17 cellular contexts compared by ENCODE assay signal in the genomic region with DNA sequence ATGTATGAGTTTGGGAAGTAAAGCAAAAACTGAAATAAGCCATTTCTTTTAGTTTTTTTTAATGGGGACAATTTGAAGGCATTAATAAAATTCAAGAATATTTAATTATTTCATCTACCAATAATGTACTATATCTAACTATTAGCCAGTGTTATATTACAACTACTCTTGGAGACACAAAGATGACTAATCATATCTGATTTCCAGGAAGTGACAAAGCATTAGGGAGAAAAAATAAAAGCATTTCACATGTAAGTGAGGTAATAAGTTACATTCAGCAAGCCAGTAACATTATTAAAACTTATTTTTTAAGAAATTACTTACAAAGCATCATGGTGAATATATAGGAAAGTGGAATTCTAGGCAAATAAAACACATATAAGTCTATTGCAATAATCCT.
DNase-seq lines count a peak whose midpoint lies in the region; ATAC-seq, FAIRE-seq and TF ChIP-seq lines count a peak whose summit lies in the region.
"Had no signal": no experiment of that assay in that cellular context is flagged by ENCODE, and none has a peak within 500 bp of the region (broad histone marks: within the 10 kb centered on the region; RNA-seq: fewer than 3 reads in every experiment).

No MANE protein-coding gene starts in this region.

- H3K9me2 ChIP-seq in OCI-LY7 (ENCODE audit: insufficient read depth, low read length), result no peaks in the 10 kb centered on the region

- intact Hi-C loops in OCI-LY7 (cut with micrococcal nuclease; ENCODE audit: unreplicated experiment), result no loop called here

- H2AFZ ChIP-seq in OCI-LY7 (ENCODE audit: low read length), result no peak overlapping the region

- POLR2A ChIA-PET in OCI-LY7 (lab: Charles Lee), result no interaction called here

- H3K27me3 ChIP-seq in small intestine (ENCODE audit: control insufficient read depth in 2 of 2, insufficient read depth in 2 of 2, low read length in 2 of 2), result no peaks in the 10 kb centered on the region
- H3K27me3 ChIP-seq: BE2C had no signal

- H3K4me2 ChIP-seq in OCI-LY7 (ENCODE audit: low read length), result no peak overlapping the region

- no peak for ATAC-seq in HG03159 (IDR thresholded peaks at IDR 0.05; ENCODE audit: unreplicated experiment)
- ATAC-seq: activated CD4-positive, CD25-positive, alpha-beta regulatory T cell treated with anti-CD3 and anti-CD28 coated beads, Interleukin-2, amount 50 U/mL, for 24 hours; esophagus mucosa; right cardiac atrium; T-cell had no signal

- FAIRE-seq in RCC 7860 (lab: Jason Lieb, UNC) (peak; percentile 67), small intestine (lab: Jason Lieb, UNC) (no peak)

- no peaks in the 10 kb centered on the region for H3K79me2 ChIP-seq in OCI-LY7 (ENCODE audit: insufficient read depth, low read depth, low read length)

- H3K27ac ChIP-seq in OCI-LY7 (ENCODE audit: low read depth, low read length, poor library complexity, severe bottlenecking), result no peak overlapping the region
- no peak overlapping the region for H3K27ac ChIP-seq in small intestine (ENCODE audit: low read depth in 1 of 2, low read length in 1 of 2)

- peak; percentile 7 for DNase-seq in GM04504 (ENCODE audit: low read depth)
- DNase-seq in RCC 7860 (ENCODE audit: low spot score), result peak; percentile 24
- peak; percentile 64 for DNase-seq in dedifferentiated amniotic fluid mesenchymal stem cell (ENCODE audit: extremely low spot score)
- DNase-seq in myocyte (ENCODE audit: low read depth), result peak; percentile 40
- no peak for DNase-seq in NCI-H1694 treated with DMSO at 0.1 percent for 48 hours (lab: John Stamatoyannopoulos, UW)
- DNase-seq in OCI-LY7 (ENCODE audit: low spot score), result no peak
- no peak for DNase-seq in small intestine
- DNase-seq: aorta, BE2C, Calu3, cortex of kidney, hippocampal formation, right cardiac atrium, T-cell had no signal

- H4K20me1 ChIP-seq in OCI-LY7 (ENCODE audit: insufficient read depth, low read length), result no peaks in the 10 kb centered on the region

- H3K36me3 ChIP-seq in OCI-LY7 (ENCODE audit: insufficient read depth, low read length), result no peaks in the 10 kb centered on the region
- no peaks in the 10 kb centered on the region for H3K36me3 ChIP-seq in small intestine (ENCODE audit: control insufficient read depth in 2 of 2, insufficient read depth in 2 of 2, low read length in 2 of 2)
- H3K36me3 ChIP-seq: BE2C had no signal

- no peak for TF ChIP-seq CTCF in OCI-LY7 (conservative IDR thresholded peaks at IDR 0.05; ENCODE audit: low read length)

- H3K4me3 ChIP-seq in OCI-LY7 (ENCODE audit: low read depth, low read length, poor library complexity, severe bottlenecking), result no peak overlapping the region
- H3K4me3 ChIP-seq in small intestine (ENCODE audit: low read depth in 1 of 2, low read length in 2 of 2), result no peak overlapping the region

- no peaks in the 10 kb centered on the region for H3K4me1 ChIP-seq in OCI-LY7 (ENCODE audit: insufficient read depth, low read length, poor library complexity, severe bottlenecking)
- H3K4me1 ChIP-seq in small intestine (ENCODE audit: control insufficient read depth in 2 of 2, insufficient read depth in 1 of 2, low read depth in 1 of 2, low read length in 1 of 2), result no peaks in the 10 kb centered on the region
- H3K4me1 ChIP-seq: BE2C had no signal

- BruUV-seq in OCI-LY7 (replicated peaks; lab: Mats Ljungman, UMichigan), result no TSS peak

- CTCF ChIA-PET in OCI-LY7 (lab: Charles Lee; ENCODE audit: unreplicated experiment), result no interaction called here

- H3K9me3 ChIP-seq in OCI-LY7 (ENCODE audit: low read length) (no peaks in the 10 kb centered on the region), small intestine (ENCODE audit: control insufficient read depth, low read depth) (no peaks in the 10 kb centered on the region)
- H3K9me3 ChIP-seq: BE2C had no signal

Comparison
In these comparisons a context has a peak if more than half of its experiments do, and no peak if none do; other contexts are left out.
1. DNase-seq: peak in GM04504 (single experiment), RCC 7860 (single experiment), dedifferentiated amniotic fluid mesenchymal stem cell (single experiment) and myocyte (single experiment); none in NCI-H1694 treated with DMSO at 0.1 percent for 48 hours (single experiment), OCI-LY7 (single experiment) and small intestine (single experiment).